8 cellular contexts compared by ENCODE assay signal in genomic region chr12:49347307-49348237, GRCh38. TPM values are rescaled to one million over a fixed set of nuclear protein-coding genes. Genes with fewer than 3 reads are reported as not detected.
DNase-seq lines count a peak whose midpoint lies in the region; ATAC-seq and TF ChIP-seq lines count a peak whose summit lies in the region.

No MANE protein-coding gene starts in this region.

- TF ChIP-seq CTCF in type B pancreatic cell (conservative IDR thresholded peaks at IDR 0.05): peak; percentile 100

- H3K9me3 Mint-ChIP-seq in activated naive CD8-positive, alpha-beta T cell treated with anti-CD3 and anti-CD28 coated beads, Interleukin-2, amount 10 ng/mL, durations not matched to agents 7 days and 5 days: no peaks in the 10 kb centered on the region
- no peaks in the 10 kb centered on the region for H3K9me3 Mint-ChIP-seq in type B pancreatic cell

- peak overlapping the region; percentile 62; the same call in 1 of the 2 replicates for H3K4me3 ChIP-seq in Karpas-422 (ENCODE audit: low read length)

- peak overlapping the region; percentile 81 for H3K4me3 Mint-ChIP-seq in activated naive CD8-positive, alpha-beta T cell treated with anti-CD3 and anti-CD28 coated beads, Interleukin-2, amount 10 ng/mL, durations not matched to agents 7 days and 5 days
- peak overlapping the region; percentile 84 for H3K4me3 Mint-ChIP-seq in type B pancreatic cell

- peaks cover 48% of the 10 kb centered on the region for H3K4me1 ChIP-seq in Karpas-422 (ENCODE audit: low read length)

- intact Hi-C loops in cardiac septum (cut with DNase I) (loop anchor here (2.0 kb wide), 1 partner anchor 59 kb away; no protein-coding TSS in a partner anchor), posterior cingulate gyrus (cut with DNase I) (loop anchor here (1.0 to 5.0 kb wide), 2 partner anchors 20 to 60 kb away; partner anchors contain the start of gene SPATS2)

- no peaks in the 10 kb centered on the region for H3K36me3 Mint-ChIP-seq in activated naive CD8-positive, alpha-beta T cell treated with anti-CD3 and anti-CD28 coated beads, Interleukin-2, amount 10 ng/mL, durations not matched to agents 7 days and 5 days
- H3K36me3 Mint-ChIP-seq in type B pancreatic cell: no peaks in the 10 kb centered on the region

- no peaks in the 10 kb centered on the region for H3K27me3 ChIP-seq in Karpas-422 (ENCODE audit: low read length)

- H3K27ac ChIP-seq in Karpas-422 (ENCODE audit: low read length): no peak overlapping the region

- H3K36me3 ChIP-seq in Karpas-422 (ENCODE audit: insufficient read depth, low read length): no peaks in the 10 kb centered on the region

- POLR2A ChIA-PET in activated naive CD8-positive, alpha-beta T cell treated with anti-CD3 and anti-CD28 coated beads, Interleukin-2, amount 10 ng/mL, durations not matched to agents 7 days and 5 days (lab: Charles Lee): interaction anchor here (0.5 to 2.8 kb wide), 8 partner anchors 15 to 1520 kb away, joined by 3 to 18 read pairs (median 3); partner anchors contain the start of genes SPATS2 and TROAP

- peak overlapping the region; percentile 78 for H3K4me2 ChIP-seq in Karpas-422 (ENCODE audit: low read depth, low read length, poor library complexity, severe bottlenecking)

- DNase-seq in NK-92 treated with Interleukin-12 subunit alpha and Interleukin-12 subunit beta, amount 100 ng/mL, for 24 hours (lab: John Stamatoyannopoulos, UW): peak; percentile 15
- no peak for DNase-seq in NK-92 (lab: John Stamatoyannopoulos, UW; ENCODE audit: unreplicated experiment)
- peak; percentile 87 for DNase-seq in Karpas-422
- DNase-seq in activated naive CD8-positive, alpha-beta T cell treated with anti-CD3 and anti-CD28 coated beads, Interleukin-2, amount 10 ng/mL, durations not matched to agents 7 days and 5 days: peak; percentile 90
- peak; percentile 92 for DNase-seq in cardiac septum (ENCODE audit: low spot score)
- DNase-seq in posterior cingulate gyrus: peak; percentile 74 to 99 (median 88)
- peak; percentile 90 for DNase-seq in type B pancreatic cell (ENCODE audit: extremely low spot score, unreplicated experiment)

- H3K79me2 ChIP-seq in Karpas-422 (ENCODE audit: low read length): no peaks in the 10 kb centered on the region

- H3K9me3 ChIP-seq in Karpas-422 (ENCODE audit: low read length): no peaks in the 10 kb centered on the region

- H3K27me3 Mint-ChIP-seq in activated naive CD8-positive, alpha-beta T cell treated with anti-CD3 and anti-CD28 coated beads, Interleukin-2, amount 10 ng/mL, durations not matched to agents 7 days and 5 days: peaks cover 80% of the 10 kb centered on the region
- peaks cover 62% of the 10 kb centered on the region for H3K27me3 Mint-ChIP-seq in type B pancreatic cell

- H4K20me1 ChIP-seq in Karpas-422 (ENCODE audit: insufficient read depth, low read depth, low read length): peaks cover 7% of the 10 kb centered on the region; the same call in 1 of the 2 replicates

- H3K27ac Mint-ChIP-seq in activated naive CD8-positive, alpha-beta T cell treated with anti-CD3 and anti-CD28 coated beads, Interleukin-2, amount 10 ng/mL, durations not matched to agents 7 days and 5 days: no peak overlapping the region
- H3K27ac Mint-ChIP-seq in type B pancreatic cell: peak overlapping the region; percentile 43

- ATAC-seq in SK-N-SH treated with all-trans-retinoic acid at 6 μM for 48 hours: peak; percentile 86
- ATAC-seq in activated naive CD8-positive, alpha-beta T cell treated with anti-CD3 and anti-CD28 coated beads, Interleukin-2, amount 10 ng/mL, durations not matched to agents 7 days and 5 days (ENCODE audit: low read depth): peak; percentile 81

- H3K9me2 ChIP-seq in Karpas-422 (replicated peaks; ENCODE audit: insufficient read depth, low read length): no peaks in the 10 kb centered on the region

- no peak overlapping the region for H2AFZ ChIP-seq in Karpas-422 (ENCODE audit: low read length)

- H3K9ac ChIP-seq in Karpas-422 (ENCODE audit: low read length): peak overlapping the region; percentile 27; the same call in 1 of the 2 replicates

- peaks cover 24% of the 10 kb centered on the region for H3K4me1 Mint-ChIP-seq in activated naive CD8-positive, alpha-beta T cell treated with anti-CD3 and anti-CD28 coated beads, Interleukin-2, amount 10 ng/mL, durations not matched to agents 7 days and 5 days
- H3K4me1 Mint-ChIP-seq in type B pancreatic cell (ENCODE audit: unreplicated experiment): peaks cover 8% of the 10 kb centered on the region

TF ChIP-seq in SK-N-SH treated with all-trans-retinoic acid at 6 μM for 48 hours, 23 proteins besides CTCF, POLR2A, EP300 and RAD21:
- TF ChIP-seq PATZ1 (CRISPR knock-in tag; IDR thresholded peaks at IDR 0.05; ENCODE audit: borderline replicate concordance) (peak; percentile 85; the same call in 1 of the 2 replicates), TOX (CRISPR knock-in tag; IDR thresholded peaks at IDR 0.05; ENCODE audit: borderline replicate concordance) (no peak), ZFP30 (CRISPR knock-in tag; IDR thresholded peaks at IDR 0.05) (no peak), ZNF70 (CRISPR knock-in tag; IDR thresholded peaks at IDR 0.05) (no peak)
- TF ChIP-seq, protein P1, sequence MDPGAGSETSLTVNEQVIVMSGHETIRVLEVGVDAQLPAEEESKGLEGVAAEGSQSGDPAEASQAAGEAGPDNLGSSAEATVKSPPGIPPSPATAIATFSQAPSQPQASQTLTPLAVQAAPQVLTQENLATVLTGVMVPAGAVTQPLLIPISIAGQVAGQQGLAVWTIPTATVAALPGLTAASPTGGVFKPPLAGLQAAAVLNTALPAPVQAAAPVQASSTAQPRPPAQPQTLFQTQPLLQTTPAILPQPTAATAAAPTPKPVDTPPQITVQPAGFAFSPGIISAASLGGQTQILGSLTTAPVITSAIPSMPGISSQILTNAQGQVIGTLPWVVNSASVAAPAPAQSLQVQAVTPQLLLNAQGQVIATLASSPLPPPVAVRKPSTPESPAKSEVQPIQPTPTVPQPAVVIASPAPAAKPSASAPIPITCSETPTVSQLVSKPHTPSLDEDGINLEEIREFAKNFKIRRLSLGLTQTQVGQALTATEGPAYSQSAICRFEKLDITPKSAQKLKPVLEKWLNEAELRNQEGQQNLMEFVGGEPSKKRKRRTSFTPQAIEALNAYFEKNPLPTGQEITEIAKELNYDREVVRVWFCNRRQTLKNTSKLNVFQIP (CRISPR knock-in tag; IDR thresholded peaks at IDR 0.05; ENCODE audit: borderline replicate concordance, low read depth): no peak

RNA-seq across cellular contexts. Expression of gene DNAJC22, which starts 0.9 kb away (rescaled TPM):
- not detected in 2 replicates for total RNA-seq in Karpas-422 (2014; rRNA removed; shearing (Covaris generic); ENCODE audit: low replicate concordance)
- under 1 TPM; 0.11 to 0.31 TPM for total RNA-seq in activated naive CD8-positive, alpha-beta T cell treated with anti-CD3 and anti-CD28 coated beads, Interleukin-2, amount 10 ng/mL, durations not matched to agents 7 days and 5 days
- total RNA-seq in cardiac septum (0.70 TPM), type B pancreatic cell (ENCODE audit: low replicate concordance) (3.6 and 5.0 TPM in 2 replicates)

RNA-seq across cellular contexts. Expression of gene C1QL4, which starts 10.6 kb away (rescaled TPM):
- not detected in 2 replicates for total RNA-seq in Karpas-422 (2014; rRNA removed; shearing (Covaris generic); ENCODE audit: low replicate concordance)
- total RNA-seq in activated naive CD8-positive, alpha-beta T cell treated with anti-CD3 and anti-CD28 coated beads, Interleukin-2, amount 10 ng/mL, durations not matched to agents 7 days and 5 days: not detected
- total RNA-seq in cardiac septum: not detected
- 0.17 and 1.2 TPM in 2 replicates for total RNA-seq in type B pancreatic cell (ENCODE audit: low replicate concordance)

RNA-seq across cellular contexts. Expression of gene SPATS2, which starts 19.7 kb away (rescaled TPM):
- 43.5 and 50.7 TPM in 2 replicates for total RNA-seq in Karpas-422 (2014; rRNA removed; shearing (Covaris generic); ENCODE audit: low replicate concordance)
- 10 to 100 TPM; 12.1 to 13.3 TPM for total RNA-seq in activated naive CD8-positive, alpha-beta T cell treated with anti-CD3 and anti-CD28 coated beads, Interleukin-2, amount 10 ng/mL, durations not matched to agents 7 days and 5 days
- total RNA-seq in cardiac septum (6.2 TPM), type B pancreatic cell (ENCODE audit: low replicate concordance) (32.0 and 40.3 TPM in 2 replicates)

RNA-seq across cellular contexts. Expression of gene TROAP, which starts 24.5 kb away (rescaled TPM):
- total RNA-seq in Karpas-422 (2014; rRNA removed; shearing (Covaris generic); ENCODE audit: low replicate concordance): 20.2 and 58.2 TPM in 2 replicates
- total RNA-seq in activated naive CD8-positive, alpha-beta T cell treated with anti-CD3 and anti-CD28 coated beads, Interleukin-2, amount 10 ng/mL, durations not matched to agents 7 days and 5 days: 10 to 100 TPM; 73.8 to 80.4 TPM
- total RNA-seq in cardiac septum: not detected
- 21.7 and 66.3 TPM in 2 replicates for total RNA-seq in type B pancreatic cell (ENCODE audit: low replicate concordance)

RNA-seq across cellular contexts. Expression of gene PRPH, which starts 52.6 kb away (rescaled TPM):
- total RNA-seq in Karpas-422 (2014; rRNA removed; shearing (Covaris generic); ENCODE audit: low replicate concordance): 0.52 TPM in 1 of 2 replicates, not detected in the other
- under 1 TPM in 1 of 2 experiments, not detected in 1; 0.67 TPM for total RNA-seq in activated naive CD8-positive, alpha-beta T cell treated with anti-CD3 and anti-CD28 coated beads, Interleukin-2, amount 10 ng/mL, durations not matched to agents 7 days and 5 days
- 0.38 TPM for total RNA-seq in cardiac septum
- total RNA-seq in type B pancreatic cell (ENCODE audit: low replicate concordance): 1.8 and 7.3 TPM in 2 replicates
